ENCODE assay signal across 2 cellular contexts in the genomic region with DNA sequence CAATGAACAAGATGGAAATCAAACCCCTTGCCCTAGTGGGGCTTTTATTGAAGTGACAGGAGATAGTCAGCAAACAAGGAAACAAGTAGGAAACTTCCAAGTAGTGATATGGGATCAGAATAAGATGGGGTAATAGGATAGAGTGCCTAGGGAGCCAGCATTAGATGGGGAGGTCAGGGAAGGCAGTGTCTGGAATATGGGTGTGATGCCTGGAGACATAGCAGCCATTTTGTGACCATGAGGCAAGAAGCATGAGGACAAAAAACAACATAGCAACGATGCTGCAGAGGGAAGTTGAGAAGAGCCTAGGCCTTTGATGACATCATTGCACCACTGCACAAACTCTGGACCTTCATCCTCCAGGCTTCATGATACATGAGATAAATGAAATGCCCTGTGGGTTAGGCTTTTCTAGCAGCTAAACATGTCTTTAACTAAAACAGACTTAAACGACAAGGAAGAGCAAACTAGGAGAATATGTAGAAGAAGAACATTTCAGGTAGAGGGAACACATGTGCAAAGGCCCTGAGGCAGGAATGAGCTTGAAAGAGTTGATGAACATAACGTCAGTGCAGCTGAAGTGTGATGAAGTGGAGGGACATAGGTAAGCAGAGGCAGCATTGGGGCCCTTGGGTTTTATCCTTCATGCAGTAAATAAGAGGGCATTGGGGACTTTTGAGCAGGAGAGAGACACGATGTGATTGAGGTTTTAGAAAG.
TF ChIP-seq lines count a peak whose summit lies in the region.

No MANE protein-coding gene starts in this region.

TF ChIP-seq in HEK293, 187 proteins besides CTCF, POLR2A, EP300 and RAD21 (continues in another document):
- TF ChIP-seq, protein P1, sequence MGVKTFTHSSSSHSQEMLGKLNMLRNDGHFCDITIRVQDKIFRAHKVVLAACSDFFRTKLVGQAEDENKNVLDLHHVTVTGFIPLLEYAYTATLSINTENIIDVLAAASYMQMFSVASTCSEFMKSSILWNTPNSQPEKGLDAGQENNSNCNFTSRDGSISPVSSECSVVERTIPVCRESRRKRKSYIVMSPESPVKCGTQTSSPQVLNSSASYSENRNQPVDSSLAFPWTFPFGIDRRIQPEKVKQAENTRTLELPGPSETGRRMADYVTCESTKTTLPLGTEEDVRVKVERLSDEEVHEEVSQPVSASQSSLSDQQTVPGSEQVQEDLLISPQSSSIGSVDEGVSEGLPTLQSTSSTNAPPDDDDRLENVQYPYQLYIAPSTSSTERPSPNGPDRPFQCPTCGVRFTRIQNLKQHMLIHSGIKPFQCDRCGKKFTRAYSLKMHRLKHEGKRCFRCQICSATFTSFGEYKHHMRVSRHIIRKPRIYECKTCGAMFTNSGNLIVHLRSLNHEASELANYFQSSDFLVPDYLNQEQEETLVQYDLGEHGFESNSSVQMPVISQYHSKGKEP (tag by site-specific recombination; IDR thresholded peaks at IDR 0.05) = no peak
- TF ChIP-seq ZNF501 (tag by site-specific recombination; IDR thresholded peaks at IDR 0.05) (0 out of 2 replicates have a peak, but pooled peaks have one; percentile 34), GLI4 (tag by site-specific recombination; IDR thresholded peaks at IDR 0.05) (no peak), ZNF140 (tag by site-specific recombination; IDR thresholded peaks at IDR 0.05) (no peak), ZNF10 (tag by site-specific recombination; IDR thresholded peaks at IDR 0.05) (no peak), YY1 (tag by site-specific recombination; IDR thresholded peaks at IDR 0.05) (no peak), ZFHX2 (tag by site-specific recombination; conservative IDR thresholded peaks at IDR 0.05) (no peak), ZNF324 (tag by site-specific recombination; IDR thresholded peaks at IDR 0.05) (0 out of 2 replicates have a peak, but pooled peaks have one; percentile 54), MZF1 (tag by site-specific recombination; IDR thresholded peaks at IDR 0.05; ENCODE audit: borderline replicate concordance) (no peak), ZNF366 (tag by site-specific recombination; conservative IDR thresholded peaks at IDR 0.05) (no peak), ZEB2 (tag by site-specific recombination; IDR thresholded peaks at IDR 0.05) (no peak)
- TF ChIP-seq, protein P2, sequence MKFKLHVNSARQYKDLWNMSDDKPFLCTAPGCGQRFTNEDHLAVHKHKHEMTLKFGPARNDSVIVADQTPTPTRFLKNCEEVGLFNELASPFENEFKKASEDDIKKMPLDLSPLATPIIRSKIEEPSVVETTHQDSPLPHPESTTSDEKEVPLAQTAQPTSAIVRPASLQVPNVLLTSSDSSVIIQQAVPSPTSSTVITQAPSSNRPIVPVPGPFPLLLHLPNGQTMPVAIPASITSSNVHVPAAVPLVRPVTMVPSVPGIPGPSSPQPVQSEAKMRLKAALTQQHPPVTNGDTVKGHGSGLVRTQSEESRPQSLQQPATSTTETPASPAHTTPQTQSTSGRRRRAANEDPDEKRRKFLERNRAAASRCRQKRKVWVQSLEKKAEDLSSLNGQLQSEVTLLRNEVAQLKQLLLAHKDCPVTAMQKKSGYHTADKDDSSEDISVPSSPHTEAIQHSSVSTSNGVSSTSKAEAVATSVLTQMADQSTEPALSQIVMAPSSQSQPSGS (tag by site-specific recombination; IDR thresholded peaks at IDR 0.05; ENCODE audit: low read depth) = 0 out of 2 replicates have a peak, but pooled peaks have one; percentile 21
- TF ChIP-seq, protein P3, sequence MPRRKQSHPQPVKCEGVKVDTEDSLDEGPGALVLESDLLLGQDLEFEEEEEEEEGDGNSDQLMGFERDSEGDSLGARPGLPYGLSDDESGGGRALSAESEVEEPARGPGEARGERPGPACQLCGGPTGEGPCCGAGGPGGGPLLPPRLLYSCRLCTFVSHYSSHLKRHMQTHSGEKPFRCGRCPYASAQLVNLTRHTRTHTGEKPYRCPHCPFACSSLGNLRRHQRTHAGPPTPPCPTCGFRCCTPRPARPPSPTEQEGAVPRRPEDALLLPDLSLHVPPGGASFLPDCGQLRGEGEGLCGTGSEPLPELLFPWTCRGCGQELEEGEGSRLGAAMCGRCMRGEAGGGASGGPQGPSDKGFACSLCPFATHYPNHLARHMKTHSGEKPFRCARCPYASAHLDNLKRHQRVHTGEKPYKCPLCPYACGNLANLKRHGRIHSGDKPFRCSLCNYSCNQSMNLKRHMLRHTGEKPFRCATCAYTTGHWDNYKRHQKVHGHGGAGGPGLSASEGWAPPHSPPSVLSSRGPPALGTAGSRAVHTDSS (tag by site-specific recombination; IDR thresholded peaks at IDR 0.05) = no peak
- TF ChIP-seq, protein P4, sequence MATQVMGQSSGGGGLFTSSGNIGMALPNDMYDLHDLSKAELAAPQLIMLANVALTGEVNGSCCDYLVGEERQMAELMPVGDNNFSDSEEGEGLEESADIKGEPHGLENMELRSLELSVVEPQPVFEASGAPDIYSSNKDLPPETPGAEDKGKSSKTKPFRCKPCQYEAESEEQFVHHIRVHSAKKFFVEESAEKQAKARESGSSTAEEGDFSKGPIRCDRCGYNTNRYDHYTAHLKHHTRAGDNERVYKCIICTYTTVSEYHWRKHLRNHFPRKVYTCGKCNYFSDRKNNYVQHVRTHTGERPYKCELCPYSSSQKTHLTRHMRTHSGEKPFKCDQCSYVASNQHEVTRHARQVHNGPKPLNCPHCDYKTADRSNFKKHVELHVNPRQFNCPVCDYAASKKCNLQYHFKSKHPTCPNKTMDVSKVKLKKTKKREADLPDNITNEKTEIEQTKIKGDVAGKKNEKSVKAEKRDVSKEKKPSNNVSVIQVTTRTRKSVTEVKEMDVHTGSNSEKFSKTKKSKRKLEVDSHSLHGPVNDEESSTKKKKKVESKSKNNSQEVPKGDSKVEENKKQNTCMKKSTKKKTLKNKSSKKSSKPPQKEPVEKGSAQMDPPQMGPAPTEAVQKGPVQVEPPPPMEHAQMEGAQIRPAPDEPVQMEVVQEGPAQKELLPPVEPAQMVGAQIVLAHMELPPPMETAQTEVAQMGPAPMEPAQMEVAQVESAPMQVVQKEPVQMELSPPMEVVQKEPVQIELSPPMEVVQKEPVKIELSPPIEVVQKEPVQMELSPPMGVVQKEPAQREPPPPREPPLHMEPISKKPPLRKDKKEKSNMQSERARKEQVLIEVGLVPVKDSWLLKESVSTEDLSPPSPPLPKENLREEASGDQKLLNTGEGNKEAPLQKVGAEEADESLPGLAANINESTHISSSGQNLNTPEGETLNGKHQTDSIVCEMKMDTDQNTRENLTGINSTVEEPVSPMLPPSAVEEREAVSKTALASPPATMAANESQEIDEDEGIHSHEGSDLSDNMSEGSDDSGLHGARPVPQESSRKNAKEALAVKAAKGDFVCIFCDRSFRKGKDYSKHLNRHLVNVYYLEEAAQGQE (tag by site-specific recombination; IDR thresholded peaks at IDR 0.05) = no peak
- TF ChIP-seq, protein P5, sequence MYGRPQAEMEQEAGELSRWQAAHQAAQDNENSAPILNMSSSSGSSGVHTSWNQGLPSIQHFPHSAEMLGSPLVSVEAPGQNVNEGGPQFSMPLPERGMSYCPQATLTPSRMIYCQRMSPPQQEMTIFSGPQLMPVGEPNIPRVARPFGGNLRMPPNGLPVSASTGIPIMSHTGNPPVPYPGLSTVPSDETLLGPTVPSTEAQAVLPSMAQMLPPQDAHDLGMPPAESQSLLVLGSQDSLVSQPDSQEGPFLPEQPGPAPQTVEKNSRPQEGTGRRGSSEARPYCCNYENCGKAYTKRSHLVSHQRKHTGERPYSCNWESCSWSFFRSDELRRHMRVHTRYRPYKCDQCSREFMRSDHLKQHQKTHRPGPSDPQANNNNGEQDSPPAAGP (tag by site-specific recombination; IDR thresholded peaks at IDR 0.05) = peak; percentile 39; the same call in 1 of the 2 replicates

TF ChIP-seq in H1, 55 proteins besides CTCF, POLR2A, EP300 and RAD21:
- TF ChIP-seq, protein P6, sequence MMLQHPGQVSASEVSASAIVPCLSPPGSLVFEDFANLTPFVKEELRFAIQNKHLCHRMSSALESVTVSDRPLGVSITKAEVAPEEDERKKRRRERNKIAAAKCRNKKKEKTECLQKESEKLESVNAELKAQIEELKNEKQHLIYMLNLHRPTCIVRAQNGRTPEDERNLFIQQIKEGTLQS (IDR thresholded peaks at IDR 0.05; ENCODE audit: insufficient read depth, low read depth, low read length) = no peak
- TF ChIP-seq KDM1A (IDR thresholded peaks at IDR 0.05; ENCODE audit: borderline replicate concordance, low read length) = peak; percentile 62; the same call in 1 of the 2 replicates
